In genomic region chr6:41560440-41561192, GRCh38 we compare ENCODE assay signal across 9 cellular contexts. TPM values are rescaled to one million over a fixed set of nuclear protein-coding genes. Genes with fewer than 3 reads are reported as not detected.
A peak's percentile ranks its signal among the peaks of the same experiment; 100 is the strongest.
DNase-seq lines count a peak whose midpoint lies in the region; ATAC-seq and TF ChIP-seq lines count a peak whose summit lies in the region.
"Had no signal": no experiment of that assay in that cellular context is flagged by ENCODE, and none has a peak within 500 bp of the region (broad histone marks: within the 10 kb centered on the region; RNA-seq: fewer than 3 reads in every experiment).

No MANE protein-coding gene starts in this region.

- TF ChIP-seq POLR2A in gastroesophageal sphincter (IDR thresholded peaks at IDR 0.05) (no peak), sigmoid colon (IDR thresholded peaks at IDR 0.05) (no peak)

- H3K4me1 ChIP-seq in gastroesophageal sphincter (peaks cover 0 to 51% (median 0%) of the 10 kb centered on the region in 3 donors), sigmoid colon (peaks cover 0 to 52% (median 28%) of the 10 kb centered on the region in 4 donors)

- H3K36me3 ChIP-seq in gastroesophageal sphincter (peaks cover 0 to 7% of the 10 kb centered on the region in 2 donors), sigmoid colon (peaks cover 0 to 2% (median 1%) of the 10 kb centered on the region in 4 donors)

- WGBS in gastroesophageal sphincter (ENCODE audit: low coverage in 1 of 2), 2 donors = 30 to 42% methylated on average over 17 to 31 of the region's 53 CpGs
- 32 to 78% methylated on average over 53 of the region's 53 CpGs for WGBS in sigmoid colon, 2 donors

- peak; percentile 54 for DNase-seq in NCI-H82 (lab: John Stamatoyannopoulos, UW)
- DNase-seq in NCI-H82 treated with DMSO at 0.1 percent for 48 hours (lab: John Stamatoyannopoulos, UW; ENCODE audit: unreplicated experiment) = no peak
- DNase-seq in NCI-H146 (lab: John Stamatoyannopoulos, UW) = peak; percentile 77
- peak; percentile 79 for DNase-seq in activated T-helper 1 cell treated with Interleukin-2 at 50 U/mL for 16 hours (ENCODE audit: low read depth)
- peak; percentile 84 for DNase-seq in sigmoid colon

- ATAC-seq in gastroesophageal sphincter (peak; percentile 74), GM21737 (IDR thresholded peaks at IDR 0.05; ENCODE audit: unreplicated experiment) (no peak), HG02938 (IDR thresholded peaks at IDR 0.05; ENCODE audit: unreplicated experiment) (no peak)

- H3K27ac ChIP-seq in gastroesophageal sphincter (peak overlapping the region in 3 of 4 donors; percentile 0 to 70 (median 47)), sigmoid colon (peak overlapping the region in 3 of 4 donors; percentile 9 to 66 (median 55))
- H3K27ac ChIP-seq: 22Rv1 had no signal

- TF ChIP-seq CTCF in gastroesophageal sphincter (IDR thresholded peaks at IDR 0.05) (no peak), sigmoid colon (IDR thresholded peaks at IDR 0.05) (no peak)

- H3K27me3 ChIP-seq in gastroesophageal sphincter (no peaks in the 10 kb centered on the region), sigmoid colon (no peaks in the 10 kb centered on the region)

- H3K9me3 ChIP-seq in gastroesophageal sphincter (no peaks in the 10 kb centered on the region), sigmoid colon (no peaks in the 10 kb centered on the region)

- no peak for TF ChIP-seq EP300 in gastroesophageal sphincter (IDR thresholded peaks at IDR 0.05)
- no peak for TF ChIP-seq EP300 in sigmoid colon (IDR thresholded peaks at IDR 0.05)

- H3K4me3 ChIP-seq in gastroesophageal sphincter (peak overlapping the region; percentile 43 to 52), sigmoid colon (peak overlapping the region; percentile 29 to 51 (median 38))

- intact Hi-C loops in sigmoid colon (cut with DNase I) = no loop called here

RNA-seq across cellular contexts. Expression of gene FOXP4, which starts 14.4 kb away (rescaled TPM):
- 10 to 100 TPM in 2 of 4 donors, 1 to 10 TPM in 2; 8.2 to 25.8 (median 11.7) TPM for total RNA-seq in gastroesophageal sphincter
- 10 to 100 TPM in 1 of 4 donors, 1 to 10 TPM in 3; 4.1 to 14.1 (median 5.8) TPM for total RNA-seq in sigmoid colon
- 10 to 100 TPM; 12.7 to 19.5 (median 15.6) TPM for polyA plus RNA-seq in sigmoid colon
